ENCODE assay signal across 28 cellular contexts in genomic region chr3:37491776-37492175, GRCh38. TPM values are rescaled to one million over a fixed set of nuclear protein-coding genes. Genes with fewer than 3 reads are reported as not detected.
DNase-seq lines count a peak whose midpoint lies in the region; ATAC-seq, FAIRE-seq and TF ChIP-seq lines count a peak whose summit lies in the region.
"Had no signal": no experiment of that assay in that cellular context is flagged by ENCODE, and none has a peak within 500 bp of the region (broad histone marks: within the 10 kb centered on the region; RNA-seq: fewer than 3 reads in every experiment).

No MANE protein-coding gene starts in this region.

- ATAC-seq in heart right ventricle (no peak), Right ventricle myocardium inferior (no peak)
- ATAC-seq: activated CD4-positive, alpha-beta T cell treated with anti-CD3 and anti-CD28 coated beads for 36 hours; activated CD8-positive, alpha-beta memory T cell treated with anti-CD3 and anti-CD28 coated beads, Interleukin-2, amount 10 ng/mL, durations not matched to agents 7 days and 5 days; gastrocnemius medialis; naive thymus-derived CD8-positive, alpha-beta T cell; pancreas had no signal

- H2AFZ ChIP-seq in astrocyte (ENCODE audit: low read depth, low read length) = no peak overlapping the region

- TF ChIP-seq POLR2A in transverse colon (IDR thresholded peaks at IDR 0.05) = no peak

- H3K36me3 Mint-ChIP-seq in astrocyte (ENCODE audit: low read depth, unreplicated experiment) = peaks cover 4% of the 10 kb centered on the region
- H3K36me3 Mint-ChIP-seq: activated CD8-positive, alpha-beta memory T cell treated with anti-CD3 and anti-CD28 coated beads, Interleukin-2, amount 10 ng/mL, durations not matched to agents 7 days and 5 days had no signal

- no peak overlapping the region for H3K4me3 Mint-ChIP-seq in astrocyte (ENCODE audit: unreplicated experiment)
- H3K4me3 Mint-ChIP-seq: activated CD4-positive, alpha-beta T cell treated with anti-CD3 and anti-CD28 coated beads for 36 hours; activated CD8-positive, alpha-beta memory T cell treated with anti-CD3 and anti-CD28 coated beads, Interleukin-2, amount 10 ng/mL, durations not matched to agents 7 days and 5 days; naive thymus-derived CD8-positive, alpha-beta T cell; stimulated activated naive CD8-positive, alpha-beta T cell treated with anti-CD3 and anti-CD28 coated beads, Interleukin-15, Interleukin-2, amounts not matched to agents 100 ng/mL and 50 ng/mL, for 24 hours had no signal

- no peak overlapping the region for H3K27ac Mint-ChIP-seq in astrocyte (ENCODE audit: unreplicated experiment)
- H3K27ac Mint-ChIP-seq: activated CD4-positive, alpha-beta T cell treated with anti-CD3 and anti-CD28 coated beads for 36 hours; activated CD8-positive, alpha-beta memory T cell treated with anti-CD3 and anti-CD28 coated beads, Interleukin-2, amount 10 ng/mL, durations not matched to agents 7 days and 5 days; activated T-helper 2 cell treated with anti-CD3 and anti-CD28 coated beads, Interferon-gamma antibody, Interleukin-2, Interleukin-4, amounts not matched to agents 10 μg/mL and 5 μg/mL and 100 μg/mL, durations not matched to agents 14 hours and 24 hours and 36 hours; naive thymus-derived CD8-positive, alpha-beta T cell; stimulated activated naive CD8-positive, alpha-beta T cell treated with anti-CD3 and anti-CD28 coated beads, Interleukin-15, Interleukin-2, amounts not matched to agents 100 ng/mL and 50 ng/mL, for 24 hours had no signal

- H3K9me3 ChIP-seq in heart right ventricle = no peaks in the 10 kb centered on the region
- H3K9me3 ChIP-seq in astrocyte (ENCODE audit: insufficient read depth, low read depth, low read length) = no peaks in the 10 kb centered on the region
- no peaks in the 10 kb centered on the region for H3K9me3 ChIP-seq in neutrophil
- no peaks in the 10 kb centered on the region for H3K9me3 ChIP-seq in transverse colon
- H3K9me3 ChIP-seq: gastrocnemius medialis, pancreas had no signal

- in situ Hi-C loops in transverse colon (cut with MboI; ENCODE audit: low pct_ligation_motif_present in 1 of 4, low pct_unique_long_range_greater_than_20kb in 1 of 4, low sequenced_read_pairs in 3 of 4) = no loop called here

- H3K9ac ChIP-seq in astrocyte (ENCODE audit: low read length) = no peak overlapping the region

- H3K27me3 ChIP-seq in heart right ventricle (no peaks in the 10 kb centered on the region), astrocyte (ENCODE audit: insufficient read depth, low read length) (no peaks in the 10 kb centered on the region), neutrophil (no peaks in the 10 kb centered on the region), transverse colon (no peaks in the 10 kb centered on the region)
- H3K27me3 ChIP-seq: dorsolateral prefrontal cortex, gastrocnemius medialis, pancreas had no signal

- H3K4me1 ChIP-seq in heart right ventricle (peaks cover 18 to 75% (median 61%) of the 10 kb centered on the region in 9 donors), astrocyte (ENCODE audit: insufficient read depth, low read length) (no peaks in the 10 kb centered on the region), neutrophil (ENCODE audit: control insufficient read depth in 1 of 2, insufficient read depth in 1 of 2, low read depth in 1 of 2, low read length in 1 of 2) (peaks cover 29% of the 10 kb centered on the region in 2 experiments), transverse colon (peaks cover 0 to 17% (median 1%) of the 10 kb centered on the region in 4 donors)
- H3K4me1 ChIP-seq: A549, pancreas had no signal

- H3K4me2 ChIP-seq in astrocyte (ENCODE audit: low read length) = no peak overlapping the region
- H3K4me2 ChIP-seq: A549 had no signal

- peaks cover 11% of the 10 kb centered on the region for H3K27me3 Mint-ChIP-seq in astrocyte (ENCODE audit: low read depth, unreplicated experiment)

- peak overlapping the region; percentile 12 to 83 (median 77) for H3K27ac ChIP-seq in heart right ventricle
- no peak overlapping the region for H3K27ac ChIP-seq in astrocyte (ENCODE audit: low read depth, low read length)
- H3K27ac ChIP-seq in neutrophil = peak overlapping the region; percentile 75
- H3K27ac ChIP-seq in transverse colon = peak overlapping the region in 3 of 4 donors; percentile 0 to 29 (median 12)
- H3K27ac ChIP-seq: A549, C4-2B, pancreas, RWPE1 had no signal

- no peak for FAIRE-seq in astrocyte (lab: Jason Lieb, UNC)
- FAIRE-seq: A549, kidney, pancreas, TTC549 had no signal

- DNase-seq in heart right ventricle (no peak), Right ventricle myocardium inferior (ENCODE audit: missing footprints) (no peak), astrocyte (ENCODE audit: low read depth) (peak; percentile 22), transverse colon (no peak), HT-29 (ENCODE audit: low spot score) (no peak), NCI-H146 (lab: John Stamatoyannopoulos, UW) (no peak)
- DNase-seq in activated naive CD4-positive, alpha-beta T cell (lab: John Stamatoyannopoulos, UW) = no peak
- DNase-seq: activated CD4-positive, alpha-beta T cell treated with anti-CD3 and anti-CD28 coated beads for 36 hours; activated CD8-positive, alpha-beta memory T cell treated with anti-CD3 and anti-CD28 coated beads, Interleukin-2, amount 10 ng/mL, durations not matched to agents 7 days and 5 days; dorsolateral prefrontal cortex; gastrocnemius medialis; GDM1; IMR-90; kidney; naive thymus-derived CD8-positive, alpha-beta T cell; NCI-H1417; NCI-H2171; pancreas; stimulated activated CD4-positive, alpha-beta T cell treated with anti-CD3 and anti-CD28 coated beads, Interleukin-2, amount 100 ng/mL, for 48 hours; SW 1271 had no signal

- H3K36me3 ChIP-seq in heart right ventricle (peaks cover 0 to 24% (median 0%) of the 10 kb centered on the region in 9 donors), astrocyte (ENCODE audit: insufficient read depth, low read length) (no peaks in the 10 kb centered on the region), neutrophil (peaks cover 13% of the 10 kb centered on the region), transverse colon (no peaks in the 10 kb centered on the region)
- H3K36me3 ChIP-seq: gastrocnemius medialis, pancreas had no signal

- peaks cover 10% of the 10 kb centered on the region for H3K9me3 Mint-ChIP-seq in astrocyte (ENCODE audit: unreplicated experiment)
- H3K9me3 Mint-ChIP-seq: stimulated activated naive CD8-positive, alpha-beta T cell treated with anti-CD3 and anti-CD28 coated beads, Interleukin-15, Interleukin-2, amounts not matched to agents 100 ng/mL and 50 ng/mL, for 24 hours had no signal

- H3K4me3 ChIP-seq in heart right ventricle (no peak overlapping the region), astrocyte (ENCODE audit: insufficient read depth, low read depth, low read length) (no peak overlapping the region), neutrophil (ENCODE audit: low read depth in 1 of 2, low read length in 1 of 2) (no peak overlapping the region), transverse colon (no peak overlapping the region)
- H3K4me3 ChIP-seq: A549, dorsolateral prefrontal cortex, gastrocnemius medialis, pancreas had no signal

- intact Hi-C loops in heart right ventricle (cut with DNase I) = loop anchor here in 4 of 10 donors (2.0 to 5.0 kb wide), 3 partner anchors 33 to 35 kb away; no protein-coding TSS in a partner anchor
- intact Hi-C loops in Right ventricle myocardium inferior (cut with DNase I) = loop anchor here (2.0 kb wide), 1 partner anchor 35 kb away; no protein-coding TSS in a partner anchor
- intact Hi-C loops in transverse colon (cut with DNase I; ENCODE audit: low total_unique reads) = no loop called here

- H3K79me2 ChIP-seq in astrocyte (ENCODE audit: insufficient read depth, low read length) = no peaks in the 10 kb centered on the region

- TF ChIP-seq CTCF in heart right ventricle (IDR thresholded peaks at IDR 0.05) (no peak), astrocyte (IDR thresholded peaks at IDR 0.05; ENCODE audit: insufficient read depth, low read depth, low read length) (no peak), neutrophil (IDR thresholded peaks at IDR 0.05) (no peak), transverse colon (IDR thresholded peaks at IDR 0.05) (no peak)

- no peak for TF ChIP-seq EP300 in transverse colon (IDR thresholded peaks at IDR 0.05; ENCODE audit: low read depth)

- H4K20me1 ChIP-seq in astrocyte (ENCODE audit: insufficient read depth, low read length) = no peaks in the 10 kb centered on the region

- WGBS in heart right ventricle, 2 donors = 85 to 90% methylated on average over 2 of the region's 2 CpGs
- WGBS in transverse colon (ENCODE audit: low coverage in 1 of 2), 2 donors = 85 to 100% methylated on average over 2 of the region's 2 CpGs

- H3K4me1 Mint-ChIP-seq in astrocyte (ENCODE audit: low read depth, unreplicated experiment) = peaks cover 19% of the 10 kb centered on the region
- H3K4me1 Mint-ChIP-seq: activated CD4-positive, alpha-beta T cell treated with anti-CD3 and anti-CD28 coated beads for 36 hours; activated CD8-positive, alpha-beta memory T cell treated with anti-CD3 and anti-CD28 coated beads, Interleukin-2, amount 10 ng/mL, durations not matched to agents 7 days and 5 days had no signal

RNA-seq across cellular contexts. Expression of gene ITGA9, which starts 39.8 kb away (rescaled TPM):
- total RNA-seq in heart right ventricle (100 to 1,000 TPM in 1 of 10 donors, 10 to 100 TPM in 9; 35.6 to 104 (median 73.5) TPM), Right ventricle myocardium inferior (49.9 TPM), astrocyte (3.9 and 5.9 TPM in 2 replicates), transverse colon (10 to 100 TPM in 1 of 4 donors, 1 to 10 TPM in 3; 5.6 to 31.0 (median 8.2) TPM)
- polyA plus RNA-seq in heart right ventricle = 10 to 100 TPM; 10.8 to 14.2 TPM
- total RNA-seq in HT-29 (2014; rRNA removed; shearing (Covaris generic)) = not detected in 2 replicates
- total RNA-seq: MCF 10A had no signal
- polyA plus RNA-seq: IMR-90; naive thymus-derived CD8-positive, alpha-beta T cell had no signal
